ENCODE assay signal across 1 cellular context in the genomic region with DNA sequence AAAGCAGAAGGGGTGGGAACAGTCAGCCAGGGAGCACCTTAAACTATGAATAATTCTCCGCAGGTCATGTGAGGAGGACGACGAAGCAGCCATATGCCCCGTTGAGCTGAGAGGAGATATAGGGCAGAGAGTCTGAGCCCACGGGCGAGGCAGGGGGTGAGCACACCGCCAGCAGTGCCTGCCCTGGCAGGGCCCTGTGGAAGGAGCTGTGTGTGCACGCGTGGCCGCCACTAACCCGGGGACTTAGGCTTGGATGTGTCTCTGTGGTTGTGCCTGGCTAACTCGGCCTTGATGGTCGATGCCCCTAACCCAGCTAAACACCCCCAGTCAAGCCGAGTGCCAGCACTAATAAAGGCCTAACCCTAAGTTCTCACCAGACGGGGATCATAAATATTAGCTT.
TF ChIP-seq lines count a peak whose summit lies in the region.

No MANE protein-coding gene starts in this region.

TF ChIP-seq in H1, 55 proteins besides CTCF, POLR2A, EP300 and RAD21:
- no peak for TF ChIP-seq MAX (IDR thresholded peaks at IDR 0.05)
- TF ChIP-seq TAF1 (IDR thresholded peaks at IDR 0.05; ENCODE audit: low read depth, low read length), result no peak
- no peak for TF ChIP-seq SP2 (IDR thresholded peaks at IDR 0.05; ENCODE audit: low read length)
- no peak for TF ChIP-seq FOSL1 (IDR thresholded peaks at IDR 0.05; ENCODE audit: insufficient read depth, low read depth, low read length)
- TF ChIP-seq KDM4A (IDR thresholded peaks at IDR 0.05; ENCODE audit: low read depth, low read length, severe bottlenecking), result no peak
- no peak for TF ChIP-seq HDAC6 (IDR thresholded peaks at IDR 0.05; ENCODE audit: low read depth, low read length)
- no peak for TF ChIP-seq MAFK (IDR thresholded peaks at IDR 0.05; ENCODE audit: low read depth, low read length)
- TF ChIP-seq TCF12 (IDR thresholded peaks at IDR 0.05; ENCODE audit: low read depth, low read length), result no peak
- TF ChIP-seq SAP30 (IDR thresholded peaks at IDR 0.05; ENCODE audit: insufficient read depth, insufficient replicate concordance, low read length), result no peak
- TF ChIP-seq CHD1 (IDR thresholded peaks at IDR 0.05; ENCODE audit: low read depth, low read length), result no peak
- TF ChIP-seq SIRT6 (IDR thresholded peaks at IDR 0.05; ENCODE audit: low read length), result no peak
- TF ChIP-seq KDM1A (IDR thresholded peaks at IDR 0.05; ENCODE audit: borderline replicate concordance, low read length), result no peak
- TF ChIP-seq POLR2AphosphoS5 (IDR thresholded peaks at IDR 0.05; ENCODE audit: low read depth, low read length), result no peak
- no peak for TF ChIP-seq RNF2 (IDR thresholded peaks at IDR 0.05; ENCODE audit: borderline replicate concordance, low read depth, low read length, missing control alignments, poor library complexity, severe bottlenecking)
- TF ChIP-seq BRCA1 (IDR thresholded peaks at IDR 0.05; ENCODE audit: low read depth, low read length), result no peak
- TF ChIP-seq CHD2 (IDR thresholded peaks at IDR 0.05; ENCODE audit: low read length), result no peak
- no peak for TF ChIP-seq EGR1 (IDR thresholded peaks at IDR 0.05; ENCODE audit: borderline replicate concordance, low read depth, low read length)
- TF ChIP-seq RFX5 (IDR thresholded peaks at IDR 0.05; ENCODE audit: borderline replicate concordance, low read depth, low read length), result no peak
- no peak for TF ChIP-seq JUND (IDR thresholded peaks at IDR 0.05; ENCODE audit: low read length)
